In genomic region chr14:75982724-75983358, GRCh38 we compare ENCODE assay signal across 8 cellular contexts. TPM values are rescaled to one million over a fixed set of nuclear protein-coding genes. Genes with fewer than 3 reads are reported as not detected.
DNase-seq lines count a peak whose midpoint lies in the region; ATAC-seq and TF ChIP-seq lines count a peak whose summit lies in the region.

No MANE protein-coding gene starts in this region.

- TF ChIP-seq CTCF in BE2C (IDR thresholded peaks at IDR 0.05; ENCODE audit: low read depth, low read length): no peak

- H3K27me3 ChIP-seq in BE2C: no peaks in the 10 kb centered on the region
- H3K27me3 ChIP-seq in layer of hippocampus (ENCODE audit: control insufficient read depth, insufficient read depth, low read length): no peaks in the 10 kb centered on the region

- ATAC-seq in GM19351 (IDR thresholded peaks at IDR 0.05; ENCODE audit: unreplicated experiment) (peak; percentile 13), HG03378 (IDR thresholded peaks at IDR 0.05; ENCODE audit: unreplicated experiment) (no peak)

- no peaks in the 10 kb centered on the region for H3K36me3 ChIP-seq in BE2C

- H3K4me1 ChIP-seq in BE2C: no peaks in the 10 kb centered on the region; the same call in 1 of the 2 replicates

- H3K27ac ChIP-seq in layer of hippocampus (ENCODE audit: low read depth, low read length): peak overlapping the region; percentile 89

- DNase-seq in BE2C: peak; percentile 66
- DNase-seq in NCI-H1694 (lab: John Stamatoyannopoulos, UW): peak; percentile 54
- DNase-seq in brain pericyte (ENCODE audit: low read depth, low spot score): peak; percentile 78
- peak; percentile 44 for DNase-seq in stimulated activated naive CD4-positive, alpha-beta T cell treated with Interleukin-2 at 50 U/mL for 16 hours (lab: John Stamatoyannopoulos, UW)
- no peak for DNase-seq in D341Med (ENCODE audit: low spot score)

- no peaks in the 10 kb centered on the region for H3K9me3 ChIP-seq in BE2C

- H3K4me3 ChIP-seq in BE2C (ENCODE audit: low read depth, low read length): peak overlapping the region; percentile 79

RNA-seq across cellular contexts. Expression of gene TGFB3, which starts 1.0 kb away (rescaled TPM):
- 1.4 TPM for polyA plus RNA-seq in BE2C (2012; ENCODE audit: insufficient read depth, insufficient read length, low read depth)

RNA-seq across cellular contexts. Expression of gene IFT43, which starts 2.7 kb away (rescaled TPM):
- 12.6 TPM for polyA plus RNA-seq in BE2C (2012; ENCODE audit: insufficient read depth, insufficient read length, low read depth)
